Comparison of ENCODE assay signal across 8 cellular contexts in genomic region chr5:109409844-109410388, GRCh38. TPM values are rescaled to one million over a fixed set of nuclear protein-coding genes. Genes with fewer than 3 reads are reported as not detected.
DNase-seq lines count a peak whose midpoint lies in the region; ATAC-seq and TF ChIP-seq lines count a peak whose summit lies in the region.

A gene with protein sequence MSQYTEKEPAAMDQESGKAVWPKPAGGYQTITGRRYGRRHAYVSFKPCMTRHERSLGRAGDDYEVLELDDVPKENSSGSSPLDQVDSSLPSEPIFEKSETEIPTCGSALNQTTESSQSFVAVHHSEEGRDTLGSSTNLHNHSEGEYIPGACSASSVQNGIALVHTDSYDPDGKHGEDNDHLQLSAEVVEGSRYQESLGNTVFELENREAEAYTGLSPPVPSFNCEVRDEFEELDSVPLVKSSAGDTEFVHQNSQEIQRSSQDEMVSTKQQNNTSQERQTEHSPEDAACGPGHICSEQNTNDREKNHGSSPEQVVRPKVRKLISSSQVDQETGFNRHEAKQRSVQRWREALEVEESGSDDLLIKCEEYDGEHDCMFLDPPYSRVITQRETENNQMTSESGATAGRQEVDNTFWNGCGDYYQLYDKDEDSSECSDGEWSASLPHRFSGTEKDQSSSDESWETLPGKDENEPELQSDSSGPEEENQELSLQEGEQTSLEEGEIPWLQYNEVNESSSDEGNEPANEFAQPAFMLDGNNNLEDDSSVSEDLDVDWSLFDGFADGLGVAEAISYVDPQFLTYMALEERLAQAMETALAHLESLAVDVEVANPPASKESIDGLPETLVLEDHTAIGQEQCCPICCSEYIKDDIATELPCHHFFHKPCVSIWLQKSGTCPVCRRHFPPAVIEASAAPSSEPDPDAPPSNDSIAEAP (minus strand): TSS chr5:109409974. CDS start chr5:109383433, 26,541 bp downstream.

- no peaks in the 10 kb centered on the region for H3K27me3 Mint-ChIP-seq in T-cell

- peaks cover 7 to 8% (median 8%) of the 10 kb centered on the region in 3 donors for H3K9me3 Mint-ChIP-seq in T-cell

- H3K36me3 ChIP-seq in cardiac muscle cell = no peaks in the 10 kb centered on the region
- H3K36me3 ChIP-seq in parathyroid adenoma (ENCODE audit: control insufficient read depth, insufficient read depth, low read length) = no peaks in the 10 kb centered on the region
- H3K36me3 ChIP-seq in tibial nerve = no peaks in the 10 kb centered on the region

- POLR2A ChIA-PET in T-cell (lab: Charles Lee) = interaction anchor here (0.6 to 1.5 kb wide), 9 partner anchors 25 to 512 kb away, joined by 3 to 7 read pairs (median 4); partner anchors contain the start of gene MAN2A1 (in 1 of the 2)

- H2AFZ ChIP-seq in parathyroid adenoma = peak within 1 kb of the TSS; percentile 92

- peak; percentile 74 to 83 for TF ChIP-seq POLR2A in tibial nerve (IDR thresholded peaks at IDR 0.05)

- 0 out of 2 replicates have a peak, but pooled peaks have one; percentile 11 for TF ChIP-seq CTCF in GM12875 (IDR thresholded peaks at IDR 0.05; ENCODE audit: borderline replicate concordance, insufficient read depth, low read depth, low read length)
- peak; percentile 30 for TF ChIP-seq CTCF in cardiac muscle cell (IDR thresholded peaks at IDR 0.05; ENCODE audit: low read depth, low read length)
- TF ChIP-seq CTCF in parathyroid adenoma (IDR thresholded peaks at IDR 0.05) = peak; percentile 47
- peak; percentile 31 to 67 (median 57) for TF ChIP-seq CTCF in tibial nerve (IDR thresholded peaks at IDR 0.05)

- ATAC-seq in HG02840 (IDR thresholded peaks at IDR 0.05; ENCODE audit: low FRiP score, unreplicated experiment) = peak; percentile 90
- peak; percentile 79 to 86 (median 86) for ATAC-seq in T-cell (replicated peaks in 1 of 4)

- no peaks in the 10 kb centered on the region for H3K27me3 ChIP-seq in cardiac muscle cell
- H3K27me3 ChIP-seq in parathyroid adenoma (ENCODE audit: control insufficient read depth, insufficient read depth, low read length) = no peaks in the 10 kb centered on the region
- no peaks in the 10 kb centered on the region for H3K27me3 ChIP-seq in tibial nerve

- peaks cover 5% of the 10 kb centered on the region for H3K36me3 Mint-ChIP-seq in T-cell

- H3K4me3 Mint-ChIP-seq in T-cell = peak within 1 kb of the TSS; percentile 97 to 100 (median 99)

- CTCF ChIA-PET in T-cell (lab: Charles Lee) = interaction anchor here in 1 of 2 donors (0.5 to 1.2 kb wide), 4 partner anchors 20 to 651 kb away, joined by 3 to 4 read pairs (median 4); no protein-coding TSS in a partner anchor

- 0 to 1% (median 0%) methylated on average over 32 to 44 of the region's 44 CpGs for WGBS in adipose tissue, 3 donors
- 1% methylated on average over 43 to 44 of the region's 44 CpGs for WGBS in tibial nerve, 2 donors

- peak within 1 kb of the TSS; percentile 86 for H3K4me3 ChIP-seq in GM12875 (ENCODE audit: low read depth, low read length)
- peak within 1 kb of the TSS; percentile 89 for H3K4me3 ChIP-seq in cardiac muscle cell
- peak within 1 kb of the TSS; percentile 76 for H3K4me3 ChIP-seq in parathyroid adenoma (ENCODE audit: low read depth, low read length)
- peak within 1 kb of the TSS; percentile 73 to 93 (median 84) for H3K4me3 ChIP-seq in tibial nerve

- DNase-seq in NCI-H1436 treated with DMSO at 0.1 percent for 48 hours (lab: John Stamatoyannopoulos, UW) = peak; percentile 98
- peak; percentile 88 to 98 (median 95) for DNase-seq in T-cell
- peak; percentile 100 for DNase-seq in cardiac muscle cell (ENCODE audit: low read depth in 1 of 2, low spot score in 1 of 2)
- DNase-seq in tibial nerve (ENCODE audit: low spot score in 2 of 2) = peak; percentile 98

- H3K79me2 ChIP-seq in parathyroid adenoma = peaks cover 22% of the 10 kb centered on the region

- H3K9me3 ChIP-seq in cardiac muscle cell (ENCODE audit: low read depth) (no peaks in the 10 kb centered on the region), parathyroid adenoma (ENCODE audit: control insufficient read depth, low read length) (no peaks in the 10 kb centered on the region), tibial nerve (peaks cover 0 to 6% (median 0%) of the 10 kb centered on the region in 4 donors)

- H3K9ac ChIP-seq in parathyroid adenoma = peak within 1 kb of the TSS; percentile 99

- H3K4me1 Mint-ChIP-seq in T-cell = peaks cover 42 to 43% (median 43%) of the 10 kb centered on the region in 3 donors

- peak within 1 kb of the TSS; percentile 84 for H3K4me2 ChIP-seq in parathyroid adenoma (ENCODE audit: low read length)

- H3K4me1 ChIP-seq in cardiac muscle cell (ENCODE audit: low read depth) = peaks cover 41% of the 10 kb centered on the region
- H3K4me1 ChIP-seq in parathyroid adenoma = peaks cover 12% of the 10 kb centered on the region
- H3K4me1 ChIP-seq in tibial nerve = peaks cover 0 to 63% (median 25%) of the 10 kb centered on the region in 4 donors

- peak in 1 of 2 donors; percentile 92 for TF ChIP-seq EP300 in tibial nerve (IDR thresholded peaks at IDR 0.05)

- H3K27ac Mint-ChIP-seq in T-cell = peak within 1 kb of the TSS; percentile 99 to 100

- H3K27ac ChIP-seq in adipose tissue (ENCODE audit: low read depth, low read length) (peak within 1 kb of the TSS; percentile 99), cardiac muscle cell (peak within 1 kb of the TSS; percentile 97), parathyroid adenoma (peak within 1 kb of the TSS; percentile 98), tibial nerve (peak within 1 kb of the TSS; percentile 97 to 99 (median 98))

RNA-seq across cellular contexts. Expression of the gene that starts here (rescaled TPM):
- total RNA-seq in T-cell = 10 to 100 TPM; 61.7 to 68.4 (median 63.6) TPM
- polyA plus RNA-seq in adipose tissue = 10 to 100 TPM; 23.1 to 58.4 (median 36.5) TPM
- 58.2 and 71.8 TPM in 2 replicates for total RNA-seq in cardiac muscle cell
- polyA plus RNA-seq in cardiac muscle cell = 73.6 and 92.1 TPM in 2 replicates
- 100 to 1,000 TPM in 3 of 4 donors, 10 to 100 TPM in 1; 95.4 to 159 (median 134) TPM for total RNA-seq in tibial nerve

Comparison
In these comparisons a context has a peak if more than half of its experiments do, and no peak if none do; other contexts are left out.
1. Peak in every context shown above with its lines: DNase-seq, ATAC-seq, H3K4me3 ChIP-seq and H3K27ac ChIP-seq.